ENCODE assay signal across 8 cellular contexts in the genomic region with DNA sequence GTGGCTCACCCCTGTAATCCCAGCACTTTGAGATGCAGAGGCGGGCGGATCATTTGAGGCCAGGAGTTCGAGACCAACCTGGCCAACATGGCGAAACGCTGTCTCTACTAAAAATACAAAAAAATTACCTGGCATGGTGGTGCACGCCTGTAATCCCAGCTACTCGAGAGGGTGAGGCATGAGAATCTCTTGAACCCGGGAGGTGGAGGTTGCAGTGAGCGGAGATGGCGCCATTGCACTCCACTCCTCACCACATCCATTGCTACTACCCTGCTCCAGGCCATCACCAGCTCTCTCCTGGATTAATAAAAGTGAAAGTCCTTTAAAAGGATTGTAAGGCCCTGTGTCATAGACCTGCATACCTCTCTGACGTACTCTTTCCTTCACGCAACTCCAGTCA.
DNase-seq lines count a peak whose midpoint lies in the region; ATAC-seq and TF ChIP-seq lines count a peak whose summit lies in the region.

No MANE protein-coding gene starts in this region.

- H3K36me3 ChIP-seq in OCI-LY1 (ENCODE audit: insufficient read depth, low read length), result peaks cover 47% of the 10 kb centered on the region

- H2AFZ ChIP-seq in OCI-LY1 (ENCODE audit: low read length), result no peak overlapping the region

- no peaks in the 10 kb centered on the region for H3K27me3 ChIP-seq in OCI-LY1 (ENCODE audit: insufficient read depth, low read length)

- H3K27ac ChIP-seq in OCI-LY1 (ENCODE audit: low read depth, low read length, poor library complexity, severe bottlenecking), result no peak overlapping the region

- peak overlapping the region; percentile 17 for H3K27ac Mint-ChIP-seq in Calu3 (ENCODE audit: unreplicated experiment)
- H3K27ac Mint-ChIP-seq in effector memory CD8-positive, alpha-beta T cell, result peak overlapping the region; percentile 86 to 99
- H3K27ac Mint-ChIP-seq in osteocyte (ENCODE audit: unreplicated experiment), result peak overlapping the region; percentile 76

- TF ChIP-seq CTCF in Calu3 (IDR thresholded peaks at IDR 0.05; ENCODE audit: unreplicated experiment) (no peak), OCI-LY1 (IDR thresholded peaks at IDR 0.05; ENCODE audit: low read length) (no peak), osteocyte (IDR thresholded peaks at IDR 0.05) (no peak)

- H3K4me3 Mint-ChIP-seq in Calu3 (ENCODE audit: low read depth, unreplicated experiment), result peak overlapping the region; percentile 87
- H3K4me3 Mint-ChIP-seq in effector memory CD8-positive, alpha-beta T cell, result peak overlapping the region; percentile 88 to 99
- peak overlapping the region; percentile 98 for H3K4me3 Mint-ChIP-seq in osteocyte (ENCODE audit: unreplicated experiment)

- H3K4me3 ChIP-seq in OCI-LY1 (ENCODE audit: low read depth, low read length, poor library complexity, severe bottlenecking), result peak overlapping the region; percentile 97

- CTCF ChIA-PET in Calu3 (lab: Charles Lee), result no interaction called here

- peak overlapping the region; percentile 97 for H3K9ac ChIP-seq in OCI-LY1 (ENCODE audit: low read length)

- no TSS peak for BruUV-seq in Calu3 (replicated peaks; lab: Mats Ljungman, UMichigan)

- H3K4me1 Mint-ChIP-seq in Calu3 (ENCODE audit: low read depth, unreplicated experiment), result peaks cover 12% of the 10 kb centered on the region
- H3K4me1 Mint-ChIP-seq in effector memory CD8-positive, alpha-beta T cell (ENCODE audit: low read depth in 2 of 2), result peaks cover 28 to 36% of the 10 kb centered on the region in 2 donors
- H3K4me1 Mint-ChIP-seq in osteocyte (ENCODE audit: unreplicated experiment), result peaks cover 25% of the 10 kb centered on the region

- H3K9me2 ChIP-seq in OCI-LY1 (ENCODE audit: low read depth, low read length), result no peaks in the 10 kb centered on the region

- no peak for ATAC-seq in effector memory CD8-positive, alpha-beta T cell (replicated peaks)
- no peak for ATAC-seq in HG03097 (IDR thresholded peaks at IDR 0.05; ENCODE audit: low FRiP score, unreplicated experiment)

- no peaks in the 10 kb centered on the region for H3F3A ChIP-seq in OCI-LY1 (ENCODE audit: insufficient read depth, low read length)

- peaks cover 29% of the 10 kb centered on the region for H3K4me1 ChIP-seq in OCI-LY1 (ENCODE audit: insufficient read depth, low read length, severe bottlenecking)

- intact Hi-C loops in Calu3 (cut with micrococcal nuclease; ENCODE audit: unreplicated experiment), result no loop called here

- H3K9me3 ChIP-seq in OCI-LY1 (ENCODE audit: low read length), result no peaks in the 10 kb centered on the region

- no peaks in the 10 kb centered on the region for H3K27me3 Mint-ChIP-seq in Calu3 (ENCODE audit: unreplicated experiment)
- H3K27me3 Mint-ChIP-seq in effector memory CD8-positive, alpha-beta T cell, result no peaks in the 10 kb centered on the region
- H3K27me3 Mint-ChIP-seq in osteocyte (ENCODE audit: unreplicated experiment), result peaks cover 2% of the 10 kb centered on the region

- H3K79me2 ChIP-seq in OCI-LY1 (ENCODE audit: insufficient read depth, low read length), result peaks cover 8% of the 10 kb centered on the region

- no peak for DNase-seq in Calu3
- DNase-seq in effector memory CD8-positive, alpha-beta T cell, result no peak
- DNase-seq in osteocyte (ENCODE audit: extremely low spot score, unreplicated experiment), result no peak
- DNase-seq in NCI-H2107 treated with DMSO at 0.1 percent for 48 hours (lab: John Stamatoyannopoulos, UW; ENCODE audit: unreplicated experiment), result no peak
- no peak for DNase-seq in NCI-H526 treated with DMSO at 0.1 percent for 48 hours (lab: John Stamatoyannopoulos, UW)
- no peak for DNase-seq in effector CD8-positive, alpha-beta T cell (lab: John Stamatoyannopoulos, UW)

- no peaks in the 10 kb centered on the region for H4K20me1 ChIP-seq in OCI-LY1 (ENCODE audit: insufficient read depth, low read length)

- H3K9me3 Mint-ChIP-seq in Calu3 (ENCODE audit: low read depth, unreplicated experiment) (no peaks in the 10 kb centered on the region), osteocyte (ENCODE audit: unreplicated experiment) (no peaks in the 10 kb centered on the region)
- H3K9me3 Mint-ChIP-seq in effector memory CD8-positive, alpha-beta T cell, result no peaks in the 10 kb centered on the region

- peak overlapping the region; percentile 92 for H3K4me2 ChIP-seq in OCI-LY1 (ENCODE audit: low read length)

- H3K36me3 Mint-ChIP-seq in Calu3 (ENCODE audit: insufficient read depth, unreplicated experiment) (peaks cover 41% of the 10 kb centered on the region), osteocyte (ENCODE audit: unreplicated experiment) (peaks cover 30% of the 10 kb centered on the region)
- H3K36me3 Mint-ChIP-seq in effector memory CD8-positive, alpha-beta T cell (ENCODE audit: insufficient read depth), result peaks cover 59% of the 10 kb centered on the region

Comparison
In these comparisons a context has a peak if more than half of its experiments do, and no peak if none do; other contexts are left out.
1. H3K27ac Mint-ChIP-seq: peak in every context shown above with its lines; median percentile 92 in effector memory CD8-positive, alpha-beta T cell; 76 in osteocyte; 17 in Calu3.